Comparison of ENCODE assay signal across 20 cellular contexts in the genomic region with DNA sequence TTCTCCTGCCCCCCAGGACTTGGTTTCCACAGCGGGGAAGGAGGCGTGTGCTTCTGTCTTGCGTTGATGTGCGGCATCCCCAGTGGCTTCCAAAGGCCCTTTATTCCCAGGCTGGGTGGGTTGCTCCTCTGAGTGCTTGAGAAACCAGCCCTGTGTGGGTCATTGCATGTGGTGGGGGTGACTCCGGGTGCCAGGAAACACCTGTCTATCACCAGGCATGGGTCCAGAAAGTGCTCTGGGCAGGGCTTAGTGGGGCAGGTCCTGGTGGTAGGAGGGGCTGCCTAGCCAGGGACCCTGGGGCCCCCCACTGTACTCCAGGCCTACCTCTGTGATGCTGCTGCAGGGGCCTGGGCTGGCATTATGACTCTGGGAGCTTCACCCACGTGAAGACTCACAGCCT. TPM values are rescaled to one million over a fixed set of nuclear protein-coding genes. Genes with fewer than 3 reads are reported as not detected.
A peak's percentile ranks its signal among the peaks of the same experiment; 100 is the strongest.
DNase-seq lines count a peak whose midpoint lies in the region; ATAC-seq, FAIRE-seq and TF ChIP-seq lines count a peak whose summit lies in the region.
"Had no signal": no experiment of that assay in that cellular context is flagged by ENCODE, and none has a peak within 500 bp of the region (broad histone marks: within the 10 kb centered on the region; RNA-seq: fewer than 3 reads in every experiment).

No MANE protein-coding gene starts in this region.

- intact Hi-C loops in activated CD4-positive, alpha-beta memory T cell treated with anti-CD3 and anti-CD28 coated beads for 36 hours (cut with micrococcal nuclease) = no loop called here

- peaks cover 0 to 8% (median 2%) of the 10 kb centered on the region in 4 donors for H3K4me1 ChIP-seq in Peyer's patch

- peak; percentile 38 for FAIRE-seq in HTR-8/SVneo (lab: Jason Lieb, UNC)
- FAIRE-seq: GM12892, GM18507, H54 had no signal

- H3K27me3 ChIP-seq in Peyer's patch = no peaks in the 10 kb centered on the region

- CTCF ChIA-PET in activated CD4-positive, alpha-beta memory T cell treated with anti-CD3 and anti-CD28 coated beads, Interleukin-2, amount 10 ng/mL, durations not matched to agents 7 days and 5 days (lab: Charles Lee) = no interaction called here
- CTCF ChIA-PET in activated CD4-positive, alpha-beta memory T cell treated with anti-CD3 and anti-CD28 coated beads for 36 hours (lab: Charles Lee) = interaction anchor here (0.9 kb wide), 1 partner anchor 12 kb away, joined by 3 read pairs; no protein-coding TSS in a partner anchor

- peak overlapping the region; percentile 47 for H3K27ac Mint-ChIP-seq in activated CD4-positive, alpha-beta memory T cell treated with anti-CD3 and anti-CD28 coated beads, Interleukin-2, amount 10 ng/mL, durations not matched to agents 7 days and 5 days
- no peak overlapping the region for H3K27ac Mint-ChIP-seq in activated CD4-positive, alpha-beta memory T cell treated with anti-CD3 and anti-CD28 coated beads for 36 hours
- H3K27ac Mint-ChIP-seq: B cell; CD4-positive, CD25-positive, alpha-beta regulatory T cell; CD8-positive, alpha-beta memory T cell; GM23338 had no signal

- no peaks in the 10 kb centered on the region for H3K9me3 ChIP-seq in Peyer's patch

- no peak for TF ChIP-seq POLR2A in Peyer's patch (IDR thresholded peaks at IDR 0.05)

- peaks cover 26% of the 10 kb centered on the region for H3K4me1 Mint-ChIP-seq in activated CD4-positive, alpha-beta memory T cell treated with anti-CD3 and anti-CD28 coated beads, Interleukin-2, amount 10 ng/mL, durations not matched to agents 7 days and 5 days
- peaks cover 6% of the 10 kb centered on the region for H3K4me1 Mint-ChIP-seq in activated CD4-positive, alpha-beta memory T cell treated with anti-CD3 and anti-CD28 coated beads for 36 hours (ENCODE audit: low read depth)
- H3K4me1 Mint-ChIP-seq: B cell had no signal

- no peak overlapping the region for H3K4me3 ChIP-seq in Peyer's patch
- H3K4me3 ChIP-seq: GM23338 had no signal

- no peaks in the 10 kb centered on the region for H3K9me3 Mint-ChIP-seq in activated CD4-positive, alpha-beta memory T cell treated with anti-CD3 and anti-CD28 coated beads, Interleukin-2, amount 10 ng/mL, durations not matched to agents 7 days and 5 days
- H3K9me3 Mint-ChIP-seq in activated CD4-positive, alpha-beta memory T cell treated with anti-CD3 and anti-CD28 coated beads for 36 hours = no peaks in the 10 kb centered on the region
- H3K9me3 Mint-ChIP-seq: CD4-positive, CD25-positive, alpha-beta regulatory T cell; CD8-positive, alpha-beta memory T cell; GM23338 had no signal

- H3K4me3 Mint-ChIP-seq in activated CD4-positive, alpha-beta memory T cell treated with anti-CD3 and anti-CD28 coated beads, Interleukin-2, amount 10 ng/mL, durations not matched to agents 7 days and 5 days = no peak overlapping the region
- no peak overlapping the region for H3K4me3 Mint-ChIP-seq in activated CD4-positive, alpha-beta memory T cell treated with anti-CD3 and anti-CD28 coated beads for 36 hours
- H3K4me3 Mint-ChIP-seq: B cell; CD4-positive, CD25-positive, alpha-beta regulatory T cell; CD8-positive, alpha-beta memory T cell; GM23338 had no signal

- no peaks in the 10 kb centered on the region for H3K27me3 Mint-ChIP-seq in activated CD4-positive, alpha-beta memory T cell treated with anti-CD3 and anti-CD28 coated beads, Interleukin-2, amount 10 ng/mL, durations not matched to agents 7 days and 5 days
- no peaks in the 10 kb centered on the region for H3K27me3 Mint-ChIP-seq in activated CD4-positive, alpha-beta memory T cell treated with anti-CD3 and anti-CD28 coated beads for 36 hours
- H3K27me3 Mint-ChIP-seq: B cell; CD4-positive, CD25-positive, alpha-beta regulatory T cell; CD8-positive, alpha-beta memory T cell had no signal

- no peak for DNase-seq in activated CD4-positive, alpha-beta memory T cell treated with anti-CD3 and anti-CD28 coated beads, Interleukin-2, amount 10 ng/mL, durations not matched to agents 7 days and 5 days
- no peak for DNase-seq in activated CD4-positive, alpha-beta memory T cell treated with anti-CD3 and anti-CD28 coated beads for 36 hours
- DNase-seq in HTR-8/SVneo (ENCODE audit: insufficient read length, low spot score) = no peak
- DNase-seq in iPS-NIHi11 (ENCODE audit: low spot score) = peak; percentile 5
- no peak for DNase-seq in kidney glomerular epithelial cell (lab: John Stamatoyannopoulos, UW)
- no peak for DNase-seq in Peyer's patch
- DNase-seq: C1 segment of cervical spinal cord; CD4-positive, CD25-positive, alpha-beta regulatory T cell; CD8-positive, alpha-beta memory T cell; COR-L47; DMS153; DMS79; GDM1 had no signal

- POLR2A ChIA-PET in activated CD4-positive, alpha-beta memory T cell treated with anti-CD3 and anti-CD28 coated beads, Interleukin-2, amount 10 ng/mL, durations not matched to agents 7 days and 5 days (lab: Charles Lee) = interaction anchor here (1.0 kb wide), 2 partner anchors 9 kb away, joined by 3 to 5 read pairs; no protein-coding TSS in a partner anchor
- POLR2A ChIA-PET in activated CD4-positive, alpha-beta memory T cell treated with anti-CD3 and anti-CD28 coated beads for 36 hours (lab: Charles Lee) = no interaction called here

- H3K36me3 Mint-ChIP-seq in activated CD4-positive, alpha-beta memory T cell treated with anti-CD3 and anti-CD28 coated beads, Interleukin-2, amount 10 ng/mL, durations not matched to agents 7 days and 5 days (ENCODE audit: low read depth) = peaks cover 45% of the 10 kb centered on the region
- peaks cover 28% of the 10 kb centered on the region for H3K36me3 Mint-ChIP-seq in activated CD4-positive, alpha-beta memory T cell treated with anti-CD3 and anti-CD28 coated beads for 36 hours

- no peak overlapping the region for H3K27ac ChIP-seq in Peyer's patch

- no peak for ATAC-seq in HG03139 (IDR thresholded peaks at IDR 0.05; ENCODE audit: unreplicated experiment)
- ATAC-seq: GM23338, HCT116 had no signal

- no peak for TF ChIP-seq CTCF in Peyer's patch (IDR thresholded peaks at IDR 0.05)

- H3K36me3 ChIP-seq in Peyer's patch = peaks cover 0 to 68% (median 0%) of the 10 kb centered on the region in 3 donors

RNA-seq across cellular contexts. Expression of a gene that starts 9.6 kb away (rescaled TPM):
- 10 to 100 TPM; 58.6 to 61.2 TPM for total RNA-seq in activated CD4-positive, alpha-beta memory T cell treated with anti-CD3 and anti-CD28 coated beads, Interleukin-2, amount 10 ng/mL, durations not matched to agents 7 days and 5 days
- total RNA-seq in activated CD4-positive, alpha-beta memory T cell treated with anti-CD3 and anti-CD28 coated beads for 36 hours = 10 to 100 TPM; 37.2 to 37.5 TPM
- 10 to 100 TPM; 15.2 to 37.2 (median 23.9) TPM for total RNA-seq in Peyer's patch

RNA-seq across cellular contexts. Expression of a gene that starts 13.3 kb away (rescaled TPM):
- total RNA-seq in activated CD4-positive, alpha-beta memory T cell treated with anti-CD3 and anti-CD28 coated beads, Interleukin-2, amount 10 ng/mL, durations not matched to agents 7 days and 5 days = 10 to 100 TPM; 82.8 to 98.3 TPM
- total RNA-seq in activated CD4-positive, alpha-beta memory T cell treated with anti-CD3 and anti-CD28 coated beads for 36 hours = 10 to 100 TPM; 92.9 to 93.7 TPM
- 100 to 1,000 TPM in 3 of 4 donors, 10 to 100 TPM in 1; 76.7 to 202 (median 196) TPM for total RNA-seq in Peyer's patch

RNA-seq across cellular contexts. Expression of a gene that starts 15.7 kb away (rescaled TPM):
- 10 to 100 TPM; 20.2 TPM for total RNA-seq in activated CD4-positive, alpha-beta memory T cell treated with anti-CD3 and anti-CD28 coated beads, Interleukin-2, amount 10 ng/mL, durations not matched to agents 7 days and 5 days
- 1 to 10 TPM; 5.8 to 6.0 TPM for total RNA-seq in activated CD4-positive, alpha-beta memory T cell treated with anti-CD3 and anti-CD28 coated beads for 36 hours
- 10 to 100 TPM; 10.3 to 18.9 (median 16.0) TPM for total RNA-seq in Peyer's patch

RNA-seq across cellular contexts. Expression of a gene that starts 15.7 kb away (rescaled TPM):
- total RNA-seq in activated CD4-positive, alpha-beta memory T cell treated with anti-CD3 and anti-CD28 coated beads, Interleukin-2, amount 10 ng/mL, durations not matched to agents 7 days and 5 days = 10 to 100 TPM; 10.6 to 12.2 TPM
- total RNA-seq in activated CD4-positive, alpha-beta memory T cell treated with anti-CD3 and anti-CD28 coated beads for 36 hours = 1 to 10 TPM; 7.7 to 7.9 TPM
- 10 to 100 TPM in 1 of 4 donors, 1 to 10 TPM in 3; 2.1 to 14.1 (median 5.6) TPM for total RNA-seq in Peyer's patch

RNA-seq across cellular contexts. Expression of a gene that starts 18.4 kb away (rescaled TPM):
- total RNA-seq in activated CD4-positive, alpha-beta memory T cell treated with anti-CD3 and anti-CD28 coated beads, Interleukin-2, amount 10 ng/mL, durations not matched to agents 7 days and 5 days = 10 to 100 TPM; 30.2 to 34.2 TPM
- total RNA-seq in activated CD4-positive, alpha-beta memory T cell treated with anti-CD3 and anti-CD28 coated beads for 36 hours = 10 to 100 TPM; 37.7 to 41.4 TPM
- total RNA-seq in Peyer's patch = 10 to 100 TPM; 40.5 to 74.4 (median 57.7) TPM
